In genomic region chr2:2561346-2562095, GRCh38 we compare ENCODE assay signal across 22 cellular contexts.
"Had no signal": no experiment of that assay in that cellular context is flagged by ENCODE, and none has a peak within 500 bp of the region (broad histone marks: within the 10 kb centered on the region; RNA-seq: fewer than 3 reads in every experiment).

No MANE protein-coding gene starts in this region.

- H3K27ac ChIP-seq: neutrophil, pancreas, psoas muscle, skin epidermis, stomach, thoracic aorta, thyroid gland, tibial nerve, upper lobe of left lung, vagina had no signal

- H3K9me3 ChIP-seq: neutrophil, pancreas, psoas muscle, thoracic aorta, thyroid gland, tibial nerve, upper lobe of left lung, vagina had no signal

- DNase-seq: naive thymus-derived CD8-positive, alpha-beta T cell; nephron progenitor cell; nucleus accumbens; pancreas; psoas muscle; right cardiac atrium; stimulated activated CD4-positive, alpha-beta T cell treated with anti-CD3 and anti-CD28 coated beads, Interleukin-15, amount 100 ng/mL, for 24 hours; stimulated activated CD4-positive, alpha-beta T cell treated with anti-CD3 and anti-CD28 coated beads, Interleukin-2, amount 100 ng/mL, for 24 hours; stimulated activated CD4-positive, alpha-beta T cell treated with anti-CD3 and anti-CD28 coated beads, Interleukin-2, amount 100 ng/mL, for 48 hours; stimulated activated CD4-positive, alpha-beta T cell treated with anti-CD3 and anti-CD28 coated beads, Interleukin-4, amount 100 ng/mL, for 24 hours; stimulated activated naive B cell treated with anti-CD40 and anti-IgM and Interleukin-4, amounts not matched to agents 10 μg/mL and 1 μg/mL and 100 μg/mL, for 72 hours; stimulated activated naive CD4-positive, alpha-beta T cell treated with Interleukin-2 at 50 U/mL for 16 hours; stomach; trophoblast cell; upper lobe of left lung had no signal

- H3K36me3 ChIP-seq: neutrophil, pancreas, stomach, thoracic aorta, thyroid gland, tibial nerve, upper lobe of left lung, vagina had no signal

- H3K4me1 ChIP-seq: pancreas, psoas muscle, thyroid gland, tibial nerve, upper lobe of left lung, vagina had no signal

- H3K27me3 ChIP-seq: neutrophil, stomach, thyroid gland, tibial nerve, upper lobe of left lung, vagina had no signal

- H3K4me3 ChIP-seq: pancreas, psoas muscle, skin epidermis, smooth muscle cell, stomach, thoracic aorta, thyroid gland, tibial nerve, upper lobe of left lung, vagina had no signal
